ENCODE assay signal across 17 cellular contexts in genomic region chr20:32605167-32605656, GRCh38. TPM values are rescaled to one million over a fixed set of nuclear protein-coding genes. Genes with fewer than 3 reads are reported as not detected.
DNase-seq lines count a peak whose midpoint lies in the region; ATAC-seq, FAIRE-seq and TF ChIP-seq lines count a peak whose summit lies in the region.
"Had no signal": no experiment of that assay in that cellular context is flagged by ENCODE, and none has a peak within 500 bp of the region (broad histone marks: within the 10 kb centered on the region; RNA-seq: fewer than 3 reads in every experiment).

No MANE protein-coding gene starts in this region.

- H3K36me3 Mint-ChIP-seq in mesothelial cell of epicardium = no peaks in the 10 kb centered on the region
- H3K36me3 Mint-ChIP-seq in chondrocyte (ENCODE audit: low read depth) = no peaks in the 10 kb centered on the region
- H3K36me3 Mint-ChIP-seq: T-cell had no signal

- H3K27me3 Mint-ChIP-seq in mesothelial cell of epicardium (ENCODE audit: low read depth) = no peaks in the 10 kb centered on the region
- H3K27me3 Mint-ChIP-seq in chondrocyte (ENCODE audit: low read depth) = peaks cover 9% of the 10 kb centered on the region
- H3K27me3 Mint-ChIP-seq: activated T-cell treated with anti-CD3 and anti-CD28 coated beads, Interleukin-2, amount 50 U/mL, for 24 hours had no signal

- CTCF ChIA-PET in K562 (lab: Yijun Ruan, JAX; ENCODE audit: low intra/inter-chr PET ratio) = no interaction called here

- H3K4me3 Mint-ChIP-seq in mesothelial cell of epicardium (no peak overlapping the region), chondrocyte (ENCODE audit: unreplicated experiment) (no peak overlapping the region)
- H3K4me3 Mint-ChIP-seq: activated T-cell treated with anti-CD3 and anti-CD28 coated beads, Interleukin-2, amount 50 U/mL, for 24 hours; T-cell had no signal

- peaks cover 17 to 52% of the 10 kb centered on the region in 2 experiments; a peak in 4 of 5 replicates for H3K4me1 ChIP-seq in K562 (replicated peaks in 1 of 2; ENCODE audit: control insufficient read depth in 2 of 2, insufficient read depth in 2 of 2, low read length in 2 of 2)

- H3K27me3 ChIP-seq in H7 (ENCODE audit: control insufficient read depth, insufficient read depth, low read length) = no peaks in the 10 kb centered on the region
- no peaks in the 10 kb centered on the region for H3K27me3 ChIP-seq in K562 (ENCODE audit: control insufficient read depth in 2 of 2, insufficient read depth in 2 of 2, low read length in 2 of 2)

- peaks cover 19% of the 10 kb centered on the region; the same call in 1 of the 2 replicates for H4K20me1 ChIP-seq in K562 (replicated peaks; ENCODE audit: control insufficient read depth, insufficient read depth, low read length)

- H3K9ac ChIP-seq in K562 (ENCODE audit: insufficient read depth in 1 of 2, low read depth in 2 of 2, low read length in 2 of 2) = peak overlapping the region in 1 of 2 experiments; percentile 72; a peak in 2 of 4 replicates

- H3K79me2 ChIP-seq in K562 (ENCODE audit: control insufficient read depth, insufficient read depth, low read length) = peaks cover 12% of the 10 kb centered on the region

- ATAC-seq in K562 (peak; percentile 60), GM19455 (IDR thresholded peaks at IDR 0.05; ENCODE audit: unreplicated experiment) (no peak), GM18909 (IDR thresholded peaks at IDR 0.05; ENCODE audit: poor library complexity, unreplicated experiment) (no peak)
- ATAC-seq: mucosa of descending colon, T-cell had no signal

- 46% methylated on average over 12 of the region's 12 CpGs for WGBS in K562 (ENCODE audit: insufficient coverage, low coverage, missing lambda C conversion rate)

- TF ChIP-seq RAD21 in K562 (CRISPR knock-in tag; conservative IDR thresholded peaks at IDR 0.05 in 1 of 2, IDR thresholded peaks at IDR 0.05 in 1 of 2) = no peak

- in situ Hi-C loops in K562 (cut with MboI) = no loop called here

- H3K4me1 Mint-ChIP-seq in mesothelial cell of epicardium = peaks cover 6% of the 10 kb centered on the region
- no peaks in the 10 kb centered on the region for H3K4me1 Mint-ChIP-seq in chondrocyte (ENCODE audit: low read depth)

- peaks cover 2% of the 10 kb centered on the region for H3K9me1 ChIP-seq in K562 (ENCODE audit: control insufficient read depth, insufficient read depth, low read length)

- no peak overlapping the region for H3K4me2 ChIP-seq in K562 (ENCODE audit: insufficient read depth, low read length)

- no peak for TF ChIP-seq POLR2A in K562 (conservative IDR thresholded peaks at IDR 0.05)

- TF ChIP-seq CTCF in AG10803 (conservative IDR thresholded peaks at IDR 0.05; ENCODE audit: low read length) = no peak
- TF ChIP-seq CTCF in K562 (IDR thresholded peaks at IDR 0.05 in 2 of 3, conservative IDR thresholded peaks at IDR 0.05 in 1 of 3; ENCODE audit: insufficient read depth in 2 of 3, low read depth in 1 of 3, low read length in 3 of 3) = no peak
- no peak for TF ChIP-seq CTCF in mesothelial cell of epicardium (IDR thresholded peaks at IDR 0.05; ENCODE audit: unreplicated experiment)
- no peak for TF ChIP-seq CTCF in chondrocyte (IDR thresholded peaks at IDR 0.05)

- H3K36me3 ChIP-seq in H7 (replicated peaks; ENCODE audit: control insufficient read depth, insufficient read depth, low read length) (no peaks in the 10 kb centered on the region), K562 (ENCODE audit: control insufficient read depth, insufficient read depth, low read length) (peaks cover 16% of the 10 kb centered on the region; the same call in 2 of the 3 replicates)

- H3K27ac ChIP-seq in K562 (ENCODE audit: extremely low read depth, low read depth, low read length) = no peak overlapping the region
- H3K27ac ChIP-seq: C4-2B had no signal

- DNase-seq in AG10803 (ENCODE audit: low read depth) = peak; percentile 8
- DNase-seq in H7 = peak; percentile 73
- peak in 2 of 4 experiments; percentile 5 to 32 for DNase-seq in K562 (ENCODE audit: extremely low read depth in 1 of 4, low spot score in 3 of 4)
- DNase-seq in mesothelial cell of epicardium (ENCODE audit: low spot score in 2 of 2, unreplicated experiment in 2 of 2) = no peak
- DNase-seq in SW480 (ENCODE audit: low spot score) = no peak
- no peak for DNase-seq in chondrocyte (ENCODE audit: low spot score)
- DNase-seq: activated CD4-positive, alpha-beta T cell treated with anti-CD3 and anti-CD28 coated beads for 4 hours; activated T-cell treated with anti-CD3 and anti-CD28 coated beads, Interleukin-2, amount 50 U/mL, for 24 hours; cortex of kidney; GDM1; NCI-H2081; T-cell had no signal

- BruUV-seq in K562 (replicated peaks; lab: Mats Ljungman, UMichigan) = no TSS peak

- no peak overlapping the region for H3K4me3 ChIP-seq in AG10803 (ENCODE audit: low read length)
- no peak overlapping the region for H3K4me3 ChIP-seq in H7 (ENCODE audit: insufficient read depth, low read depth, low read length)
- no peak overlapping the region for H3K4me3 ChIP-seq in K562
- H3K4me3 ChIP-seq: mucosa of descending colon had no signal

- no peaks in the 10 kb centered on the region for H3K9me3 ChIP-seq in K562 (replicated peaks; ENCODE audit: control insufficient read depth, insufficient read depth, low read depth, low read length)
- H3K9me3 ChIP-seq: mucosa of descending colon had no signal

- no peak for TF ChIP-seq EP300 in K562 (IDR thresholded peaks at IDR 0.05; ENCODE audit: low read length)

- intact Hi-C loops in K562 (cut with micrococcal nuclease) = no loop called here

- H3K27ac Mint-ChIP-seq in mesothelial cell of epicardium = peak overlapping the region; percentile 20
- H3K27ac Mint-ChIP-seq in chondrocyte (ENCODE audit: unreplicated experiment) = no peak overlapping the region
- H3K27ac Mint-ChIP-seq: activated T-cell treated with anti-CD3 and anti-CD28 coated beads, Interleukin-2, amount 50 U/mL, for 24 hours; T-cell had no signal

- no peak for FAIRE-seq in K562 (lab: Jason Lieb, UNC)
- FAIRE-seq: GM18507 had no signal

- no peak overlapping the region for H2AFZ ChIP-seq in K562 (ENCODE audit: low read depth, low read length)

- POLR2A ChIA-PET in K562 (lab: Yijun Ruan, JAX) = interaction anchor here (0.6 to 1.9 kb wide), 8 partner anchors 8 to 1362 kb away, joined by 3 to 11 read pairs (median 3); no protein-coding TSS in a partner anchor

- H3K9me3 Mint-ChIP-seq in mesothelial cell of epicardium (no peaks in the 10 kb centered on the region), chondrocyte (ENCODE audit: low read depth) (no peaks in the 10 kb centered on the region)
- H3K9me3 Mint-ChIP-seq: activated T-cell treated with anti-CD3 and anti-CD28 coated beads, Interleukin-2, amount 50 U/mL, for 24 hours; T-cell had no signal

TF ChIP-seq in K562, 482 proteins besides CTCF, POLR2A, EP300 and RAD21 (continues in another document):
- TF ChIP-seq HMBOX1 (IDR thresholded peaks at IDR 0.05) (peak; percentile 91), THRB (CRISPR knock-in tag; conservative IDR thresholded peaks at IDR 0.05) (no peak)

RNA-seq across cellular contexts. Expression of gene NOL4L, which starts 20.1 kb away (rescaled TPM):
- total RNA-seq in H7 (2014; rRNA removed; shearing (Covaris generic)) = 26.6 and 28.1 TPM in 2 replicates
- total RNA-seq in K562 (2011; cell fraction: chromatin; rRNA removed; ENCODE audit: low replicate concordance) = 83.7 and 101 TPM in 2 replicates
- total RNA-seq in K562 (2011; cell fraction: nucleolus; rRNA removed) = 37.2 and 38.4 TPM in 2 replicates
- total RNA-seq in K562 (2011; cell fraction: nucleoplasm; rRNA removed) = 54.0 and 63.1 TPM in 2 replicates
- total RNA-seq in K562 (2014; rRNA removed) (14.8 and 17.9 TPM in 2 replicates), K562 (2014; rRNA removed; fragmentation: Illumina TruSeq; extraction: Trizol) (9.7 and 10.6 TPM in 2 replicates), K562 (2015; rRNA removed; fragmentation: Illumina TruSeq; extraction: Trizol) (13.8 and 14.1 TPM in 2 replicates), K562 (2021) (33.2 and 36.2 TPM in 2 replicates), mesothelial cell of epicardium (90.6 to 93.7 TPM (median 91.3 TPM) in 3 replicates), chondrocyte (37.7 to 42.7 TPM (median 40.0 TPM) in 3 replicates)
- polyA plus RNA-seq in K562 (2011; rRNA removed) (11.6 and 15.4 TPM in 2 replicates), K562 (2014; fragmentation: Illumina TruSeq; extraction: Trizol) (14.8 and 16.0 TPM in 2 replicates), K562 (2014; fragmentation: Nextera tagmentation; extraction: Ambion mirVana) (1 to 10 TPM; 5.1 to 6.6 TPM), K562 (2014; rRNA removed) (13.6 and 15.9 TPM in 2 replicates)
- 9.9 and 14.8 TPM in 2 replicates for polyA plus RNA-seq in K562 (2011; cell fraction: cytosol; rRNA removed)
- 42.8 and 74.6 TPM in 2 replicates for polyA plus RNA-seq in K562 (2011; cell fraction: nucleus; rRNA removed)
- polyA plus RNA-seq in K562 (2012) = 15.9 and 17.9 TPM in 2 replicates
- 10.1 and 11.5 TPM in 2 replicates for polyA minus RNA-seq in K562 (2011; rRNA and poly(A)+ RNA removed)
- polyA minus RNA-seq in K562 (2011; cell fraction: cytosol; rRNA and poly(A)+ RNA removed) = 15.5 and 25.2 TPM in 2 replicates
- polyA minus RNA-seq in K562 (2011; cell fraction: nucleus; rRNA and poly(A)+ RNA removed) = 17.2 and 19.1 TPM in 2 replicates

Comparison
In these comparisons a context has a peak if more than half of its experiments do, and no peak if none do; other contexts are left out.
1. DNase-seq: peak in AG10803 (single experiment) and H7 (single experiment); none in mesothelial cell of epicardium (0 of 2), SW480 (single experiment) and chondrocyte (single experiment).